In genomic region chr7:65981965-65982792, GRCh38 we compare ENCODE assay signal across 1 cellular context.
A peak's percentile ranks its signal among the peaks of the same experiment; 100 is the strongest.
TF ChIP-seq lines count a peak whose summit lies in the region.

TSS of gene GUSB (minus strand) at chr7:65982213. CDS start at chr7:65982183, 30 bp downstream.

TF ChIP-seq in HepG2, 621 proteins besides CTCF, POLR2A, EP300 and RAD21 (continued from another document and continues in another):
- no peak; the same call in 1 of the 2 replicates for TF ChIP-seq ZNF646 (CRISPR knock-in tag; IDR thresholded peaks at IDR 0.05)
- no peak for TF ChIP-seq ZNF530 (CRISPR knock-in tag; IDR thresholded peaks at IDR 0.05; ENCODE audit: low read depth)
- no peak for TF ChIP-seq GRHL1 (CRISPR knock-in tag; conservative IDR thresholded peaks at IDR 0.05)
- TF ChIP-seq ZNF3 (CRISPR knock-in tag; IDR thresholded peaks at IDR 0.05), result no peak
- TF ChIP-seq SNRNP70 (IDR thresholded peaks at IDR 0.05; ENCODE audit: low read depth, low read length), result no peak
- TF ChIP-seq ZNF292 (CRISPR knock-in tag; IDR thresholded peaks at IDR 0.05; ENCODE audit: borderline replicate concordance, low read depth), result no peak
- peak; percentile 94 for TF ChIP-seq POGK (CRISPR knock-in tag; conservative IDR thresholded peaks at IDR 0.05)
- TF ChIP-seq ZNF562 (CRISPR knock-in tag; IDR thresholded peaks at IDR 0.05; ENCODE audit: borderline replicate concordance), result 0 out of 2 replicates have a peak, but pooled peaks have one; percentile 19
- peak; percentile 64; the same call in 1 of the 2 replicates for TF ChIP-seq ZNF451 (CRISPR knock-in tag; IDR thresholded peaks at IDR 0.05)
- no peak for TF ChIP-seq ZNF780A (CRISPR knock-in tag; IDR thresholded peaks at IDR 0.05)
- peak; percentile 93; the same call in 1 of the 2 replicates for TF ChIP-seq ZBTB4 (CRISPR knock-in tag; IDR thresholded peaks at IDR 0.05; ENCODE audit: borderline replicate concordance)
- TF ChIP-seq HOMEZ (CRISPR knock-in tag; IDR thresholded peaks at IDR 0.05; ENCODE audit: low read depth), result peak; percentile 43; the same call in 1 of the 2 replicates
- TF ChIP-seq FOXP4 (CRISPR knock-in tag; IDR thresholded peaks at IDR 0.05), result peak; percentile 72; the same call in 1 of the 2 replicates
- peak; percentile 95 for TF ChIP-seq ZNF747 (CRISPR knock-in tag; IDR thresholded peaks at IDR 0.05; ENCODE audit: borderline replicate concordance)
- peak; percentile 82 for TF ChIP-seq AHDC1 (CRISPR knock-in tag; IDR thresholded peaks at IDR 0.05; ENCODE audit: borderline replicate concordance)
- no peak for TF ChIP-seq SCMH1 (CRISPR knock-in tag; IDR thresholded peaks at IDR 0.05; ENCODE audit: borderline replicate concordance)
- no peak for TF ChIP-seq EHMT2 (IDR thresholded peaks at IDR 0.05; ENCODE audit: borderline replicate concordance, low read depth, low read length)
- TF ChIP-seq ZBTB39 (CRISPR knock-in tag; IDR thresholded peaks at IDR 0.05), result peak; percentile 90
- no peak; the same call in 1 of the 2 replicates for TF ChIP-seq ZNF33A (CRISPR knock-in tag; IDR thresholded peaks at IDR 0.05; ENCODE audit: borderline replicate concordance)
- peak; percentile 71 for TF ChIP-seq DBP (CRISPR knock-in tag; IDR thresholded peaks at IDR 0.05; ENCODE audit: not compliant biosample characterization)
- TF ChIP-seq GTF3A (CRISPR knock-in tag; conservative IDR thresholded peaks at IDR 0.05), result no peak
- 0 out of 2 replicates have a peak, but pooled peaks have one; percentile 53 for TF ChIP-seq ZNF124 (CRISPR knock-in tag; IDR thresholded peaks at IDR 0.05)
- TF ChIP-seq MEIS2 (CRISPR knock-in tag; IDR thresholded peaks at IDR 0.05), result peak; percentile 83; the same call in 1 of the 2 replicates
